ENCODE assay signal across 1 cellular context in genomic region chr6:11366183-11366933, GRCh38.
TF ChIP-seq lines count a peak whose summit lies in the region.

No MANE protein-coding gene starts in this region.

TF ChIP-seq in HepG2, 621 proteins besides CTCF, POLR2A, EP300 and RAD21 (continued from another document and continues in another):
- no peak for TF ChIP-seq ZNF574 (CRISPR knock-in tag; IDR thresholded peaks at IDR 0.05)
- TF ChIP-seq RORA (CRISPR knock-in tag; IDR thresholded peaks at IDR 0.05) = no peak
- TF ChIP-seq ZNF646 (CRISPR knock-in tag; IDR thresholded peaks at IDR 0.05) = no peak
- TF ChIP-seq PRDM15 (CRISPR knock-in tag; IDR thresholded peaks at IDR 0.05) = no peak
- TF ChIP-seq CHCHD3 (CRISPR knock-in tag; IDR thresholded peaks at IDR 0.05) = no peak
- no peak for TF ChIP-seq ZNF124 (CRISPR knock-in tag; IDR thresholded peaks at IDR 0.05)
- TF ChIP-seq ZNF879 (CRISPR knock-in tag; IDR thresholded peaks at IDR 0.05) = no peak
- TF ChIP-seq ZNF674 (CRISPR knock-in tag; IDR thresholded peaks at IDR 0.05; ENCODE audit: low read depth) = no peak
- TF ChIP-seq GLMP (CRISPR knock-in tag; IDR thresholded peaks at IDR 0.05; ENCODE audit: borderline replicate concordance) = no peak
- TF ChIP-seq ZNF720 (CRISPR knock-in tag; IDR thresholded peaks at IDR 0.05) = no peak
- TF ChIP-seq MTF1 (CRISPR knock-in tag; IDR thresholded peaks at IDR 0.05) = no peak
- peak; percentile 57 for TF ChIP-seq ZMYM4 (CRISPR knock-in tag; IDR thresholded peaks at IDR 0.05)
- no peak for TF ChIP-seq NPAS2 (CRISPR knock-in tag; IDR thresholded peaks at IDR 0.05; ENCODE audit: borderline replicate concordance)
- no peak for TF ChIP-seq ZNF343 (CRISPR knock-in tag; IDR thresholded peaks at IDR 0.05)
- TF ChIP-seq ZNF788 (CRISPR knock-in tag; IDR thresholded peaks at IDR 0.05; ENCODE audit: borderline replicate concordance) = no peak
- no peak for TF ChIP-seq FOSL1 (CRISPR knock-in tag; IDR thresholded peaks at IDR 0.05; ENCODE audit: borderline replicate concordance)
- TF ChIP-seq ZEB1 (IDR thresholded peaks at IDR 0.05; ENCODE audit: insufficient replicate concordance, low read depth) = no peak
- no peak for TF ChIP-seq ZNF589 (CRISPR knock-in tag; conservative IDR thresholded peaks at IDR 0.05)
- TF ChIP-seq ZNF691 (CRISPR knock-in tag; IDR thresholded peaks at IDR 0.05; ENCODE audit: borderline replicate concordance, low read depth) = no peak
- TF ChIP-seq ZNF253 (CRISPR knock-in tag; IDR thresholded peaks at IDR 0.05; ENCODE audit: borderline replicate concordance) = no peak
- no peak for TF ChIP-seq ZNF142 (CRISPR knock-in tag; IDR thresholded peaks at IDR 0.05)
- TF ChIP-seq ESRRA (CRISPR knock-in tag; IDR thresholded peaks at IDR 0.05; ENCODE audit: low read depth) = no peak
- no peak for TF ChIP-seq MEIS1 (CRISPR knock-in tag; IDR thresholded peaks at IDR 0.05; ENCODE audit: borderline replicate concordance)
- TF ChIP-seq SPEN (CRISPR knock-in tag; IDR thresholded peaks at IDR 0.05; ENCODE audit: low read depth) = no peak
- peak; percentile 57; the same call in 1 of the 2 replicates for TF ChIP-seq TFE3 (CRISPR knock-in tag; IDR thresholded peaks at IDR 0.05)
- 0 out of 2 replicates have a peak, but pooled peaks have one; percentile 11 for TF ChIP-seq ZNF644 (CRISPR knock-in tag; IDR thresholded peaks at IDR 0.05; ENCODE audit: low read depth)
- TF ChIP-seq ZNF772 (CRISPR knock-in tag; IDR thresholded peaks at IDR 0.05) = no peak
- no peak for TF ChIP-seq TEF (CRISPR knock-in tag; IDR thresholded peaks at IDR 0.05)
- peak; percentile 48; the same call in 1 of the 2 replicates for TF ChIP-seq CHD4 (IDR thresholded peaks at IDR 0.05; ENCODE audit: borderline replicate concordance, low read length)
- peak; percentile 30; the same call in 1 of the 2 replicates for TF ChIP-seq FOXC1 (CRISPR knock-in tag; IDR thresholded peaks at IDR 0.05; ENCODE audit: borderline replicate concordance)
- 0 out of 2 replicates have a peak, but pooled peaks have one; percentile 33 for TF ChIP-seq ZNF556 (CRISPR knock-in tag; IDR thresholded peaks at IDR 0.05; ENCODE audit: borderline replicate concordance)
- no peak for TF ChIP-seq MAZ (IDR thresholded peaks at IDR 0.05; ENCODE audit: borderline replicate concordance, low read depth, low read length)
- TF ChIP-seq MAZ (CRISPR knock-in tag; IDR thresholded peaks at IDR 0.05; ENCODE audit: low read depth) = no peak
